23 cellular contexts compared by ENCODE assay signal in the genomic region with DNA sequence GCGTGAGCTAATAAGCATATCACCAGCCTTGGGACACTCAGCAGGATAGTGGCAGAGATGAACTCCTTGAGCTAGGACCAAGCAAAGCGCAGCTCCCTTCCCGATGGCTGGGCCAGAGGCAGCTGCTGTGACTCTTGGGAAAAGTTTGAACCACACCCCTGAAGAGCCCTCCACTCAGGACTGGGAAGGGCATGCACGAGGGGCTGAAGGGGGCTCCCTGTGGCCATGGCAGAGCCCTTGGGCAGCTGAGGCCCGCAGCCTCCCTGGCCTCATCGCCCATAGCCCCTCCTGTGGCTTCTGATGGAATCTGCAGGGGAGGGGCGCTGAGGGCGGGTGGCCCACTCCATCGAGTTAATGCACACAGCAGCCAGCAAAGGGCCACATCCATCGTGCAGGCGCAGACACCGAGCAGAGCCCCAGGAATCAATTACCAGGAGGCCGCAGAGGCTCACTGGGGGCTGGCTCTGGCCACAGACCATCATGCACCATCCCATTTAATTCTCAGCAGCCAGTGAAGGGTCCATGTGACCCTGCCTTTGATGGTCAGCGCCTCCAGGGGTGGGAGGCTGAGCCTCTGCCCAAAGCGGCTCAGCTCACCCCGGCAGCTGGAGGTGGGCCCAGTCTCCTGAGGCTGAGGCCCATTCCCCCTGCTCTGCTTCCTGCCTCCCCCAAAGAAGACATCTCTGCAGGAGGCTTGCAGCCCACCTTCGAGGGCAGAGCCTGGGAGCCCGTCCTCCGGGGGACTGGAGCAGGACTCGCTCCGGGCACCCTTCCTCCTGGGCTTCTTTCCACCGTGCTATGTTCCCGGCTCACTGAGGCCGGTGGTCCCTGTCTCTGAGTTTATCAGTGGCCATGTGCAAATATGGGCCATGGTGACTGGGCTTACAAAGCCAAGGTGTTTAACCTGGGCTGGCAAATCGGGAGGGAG.
"Had no signal": no experiment of that assay in that cellular context is flagged by ENCODE, and none has a peak within 500 bp of the region (broad histone marks: within the 10 kb centered on the region; RNA-seq: fewer than 3 reads in every experiment).

No MANE protein-coding gene starts in this region.

- H3K27me3 ChIP-seq: cardiac muscle cell had no signal

- H3K36me3 ChIP-seq: cardiac muscle cell, sigmoid colon, stomach, tibial artery had no signal

- H3K9me3 ChIP-seq: sigmoid colon, stomach, tibial artery had no signal

- H3K4me3 ChIP-seq: cardiac muscle cell, sigmoid colon, stomach, tibial artery had no signal

- H3K27ac ChIP-seq: cardiac muscle cell, sigmoid colon, stomach, tibial artery had no signal

- H3K4me1 ChIP-seq: sigmoid colon, stomach, tibial artery had no signal

- DNase-seq: activated CD4-positive, alpha-beta memory T cell treated with anti-CD3 and anti-CD28 coated beads, Interleukin-2, amount 10 ng/mL, durations not matched to agents 7 days and 5 days; activated CD4-positive, alpha-beta T cell treated with anti-CD3 and anti-CD28 coated beads, Interleukin-2, amount 10 ng/mL, durations not matched to agents 24 days and 14 days; activated CD8-positive, alpha-beta memory T cell treated with anti-CD3 and anti-CD28 coated beads, Interleukin-2, amount 50 U/mL, for 48 hours; activated naive CD4-positive, alpha-beta T cell treated with Interleukin-2 at 50 U/mL for 16 hours; activated T-cell treated with anti-CD3 and anti-CD28 coated beads, Interleukin-2, amount 50 U/mL, for 4 hours; anterior cingulate cortex; cortex of kidney; effector memory CD8-positive, alpha-beta T cell; foreskin fibroblast; hippocampal formation; left colon; naive thymus-derived CD8-positive, alpha-beta T cell; sigmoid colon; small intestine; stimulated activated CD4-positive, alpha-beta T cell treated with anti-CD3 and anti-CD28 coated beads, Interleukin-1b, Interleukin-23, amount 100 ng/mL, for 48 hours; stimulated activated CD4-positive, alpha-beta T cell treated with anti-CD3 and anti-CD28 coated beads, Interleukin-4, amount 100 ng/mL, for 4 hours; stimulated activated CD8-positive, alpha-beta memory T cell treated with anti-CD3 and anti-CD28 coated beads, Interleukin-4, amount 100 ng/mL, for 48 hours; stimulated activated naive B cell treated with anti-CD40 and anti-IgM and Interleukin-4, amounts not matched to agents 10 μg/mL and 1 μg/mL and 100 μg/mL, for 72 hours; stomach; SW 1271; T-helper 9 cell had no signal
